1 cellular context compared by ENCODE assay signal in genomic region chr16:16203494-16203893, GRCh38. TPM values are rescaled to one million over a fixed set of nuclear protein-coding genes. Genes with fewer than 3 reads are reported as not detected.
"Had no signal": no experiment of that assay in that cellular context is flagged by ENCODE, and none has a peak within 500 bp of the region (broad histone marks: within the 10 kb centered on the region; RNA-seq: fewer than 3 reads in every experiment).

No MANE protein-coding gene starts in this region.

RNA-seq across cellular contexts. Expression of gene ABCC6, which starts 19.8 kb away (rescaled TPM):
- polyA plus RNA-seq: keratinocyte had no signal
